ENCODE assay signal across 24 cellular contexts in the genomic region with DNA sequence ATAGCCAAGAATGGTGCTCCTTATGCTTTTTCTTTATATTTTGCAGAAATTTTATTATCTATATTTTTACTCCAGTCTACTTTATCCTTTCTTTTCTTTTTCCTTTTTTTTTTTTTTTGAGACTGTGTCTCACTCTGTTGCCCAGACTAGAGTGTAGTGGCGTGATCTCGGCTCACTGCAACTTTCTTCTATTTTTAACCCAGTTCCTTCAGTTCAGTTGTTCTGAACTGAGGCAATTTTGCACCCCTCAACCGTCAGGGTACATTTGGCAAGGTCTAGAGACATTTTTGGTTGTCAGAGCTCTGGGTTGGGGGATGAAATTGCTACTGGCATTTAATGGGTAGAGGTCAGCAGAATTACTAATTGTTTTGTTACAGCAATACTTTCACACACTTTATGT.
DNase-seq lines count a peak whose midpoint lies in the region; ATAC-seq and TF ChIP-seq lines count a peak whose summit lies in the region.
"Had no signal": no experiment of that assay in that cellular context is flagged by ENCODE, and none has a peak within 500 bp of the region (broad histone marks: within the 10 kb centered on the region; RNA-seq: fewer than 3 reads in every experiment).

No MANE protein-coding gene starts in this region.

- peaks cover 71% of the 10 kb centered on the region for H3K79me2 ChIP-seq in PC-3 (ENCODE audit: low read length)

- peak overlapping the region; percentile 42; the same call in 1 of the 2 replicates for H3K9ac ChIP-seq in PC-3 (ENCODE audit: low read length)

- ATAC-seq in Right ventricle myocardium superior (ENCODE audit: poor library complexity) (peak; percentile 31), PC-3 (no peak), HG03196 (IDR thresholded peaks at IDR 0.05; ENCODE audit: unreplicated experiment) (no peak)
- ATAC-seq: gastroesophageal sphincter had no signal

- H3K36me3 ChIP-seq in right atrium auricular region = no peaks in the 10 kb centered on the region
- H3K36me3 ChIP-seq in PC-3 (ENCODE audit: low read depth, low read length) = peaks cover 5% of the 10 kb centered on the region; the same call in 1 of the 2 replicates
- no peaks in the 10 kb centered on the region for H3K36me3 ChIP-seq in esophagus squamous epithelium
- H3K36me3 ChIP-seq in prostate gland = no peaks in the 10 kb centered on the region
- H3K36me3 ChIP-seq: esophagus muscularis mucosa, upper lobe of right lung had no signal

- H3K4me1 ChIP-seq in right atrium auricular region (peaks cover 0 to 5% of the 10 kb centered on the region in 2 donors), PC-3 (ENCODE audit: insufficient read depth, low read length) (peaks cover 37% of the 10 kb centered on the region), esophagus squamous epithelium (peaks cover 4 to 49% (median 6%) of the 10 kb centered on the region in 3 donors), prostate gland (replicated peaks) (no peaks in the 10 kb centered on the region)

- no peaks in the 10 kb centered on the region for H3K9me3 Mint-ChIP-seq in type B pancreatic cell
- H3K9me3 Mint-ChIP-seq: activated naive CD4-positive, alpha-beta T cell treated with anti-CD3 and anti-CD28 coated beads, Interleukin-2, amount 10 ng/mL, durations not matched to agents 7 days and 5 days had no signal

- no peaks in the 10 kb centered on the region for H3K27me3 Mint-ChIP-seq in type B pancreatic cell
- H3K27me3 Mint-ChIP-seq: activated naive CD4-positive, alpha-beta T cell treated with anti-CD3 and anti-CD28 coated beads, Interleukin-2, amount 10 ng/mL, durations not matched to agents 7 days and 5 days had no signal

- peaks cover 5% of the 10 kb centered on the region for H3K36me3 Mint-ChIP-seq in type B pancreatic cell

- no peaks in the 10 kb centered on the region for H3K9me2 ChIP-seq in PC-3 (replicated peaks; ENCODE audit: low read length)

- no peaks in the 10 kb centered on the region for H4K20me1 ChIP-seq in PC-3 (ENCODE audit: low read length)

- BruUV-seq in PC-3 (replicated peaks; lab: Mats Ljungman, UMichigan) = no TSS peak

- H3K9me3 ChIP-seq in right atrium auricular region (no peaks in the 10 kb centered on the region), PC-3 (ENCODE audit: low read length) (no peaks in the 10 kb centered on the region), esophagus squamous epithelium (no peaks in the 10 kb centered on the region), prostate gland (no peaks in the 10 kb centered on the region)
- H3K9me3 ChIP-seq: ascending aorta, esophagus muscularis mucosa, gastroesophageal sphincter, upper lobe of right lung had no signal

- TF ChIP-seq CTCF in right atrium auricular region (IDR thresholded peaks at IDR 0.05) (no peak), PC-3 (conservative IDR thresholded peaks at IDR 0.05; ENCODE audit: low read depth, low read length) (no peak), esophagus squamous epithelium (IDR thresholded peaks at IDR 0.05) (no peak), type B pancreatic cell (conservative IDR thresholded peaks at IDR 0.05) (no peak), prostate gland (IDR thresholded peaks at IDR 0.05) (no peak)

- CTCF ChIA-PET in PC-3 (lab: Charles Lee) = no interaction called here

- H3K27ac ChIP-seq in right atrium auricular region (no peak overlapping the region), PC-3 (ENCODE audit: low read length) (peak overlapping the region; percentile 95), esophagus squamous epithelium (peak overlapping the region in 3 of 4 donors; percentile 30 to 71 (median 69)), prostate gland (no peak overlapping the region)
- H3K27ac ChIP-seq: ascending aorta, esophagus muscularis mucosa, gastroesophageal sphincter, upper lobe of right lung had no signal

- POLR2A ChIA-PET in PC-3 (lab: Charles Lee; ENCODE audit: unreplicated experiment) = no interaction called here

- peaks cover 6% of the 10 kb centered on the region for H3F3A ChIP-seq in PC-3 (ENCODE audit: low read length, unreplicated experiment)

- TF ChIP-seq POLR2A in esophagus squamous epithelium (IDR thresholded peaks at IDR 0.05) = no peak
- TF ChIP-seq POLR2A in prostate gland (IDR thresholded peaks at IDR 0.05) = no peak

- peak overlapping the region; percentile 95 for H3K27ac Mint-ChIP-seq in type B pancreatic cell
- H3K27ac Mint-ChIP-seq: activated naive CD4-positive, alpha-beta T cell treated with anti-CD3 and anti-CD28 coated beads, Interleukin-2, amount 10 ng/mL, durations not matched to agents 7 days and 5 days had no signal

- H3K4me1 Mint-ChIP-seq in type B pancreatic cell (ENCODE audit: unreplicated experiment) = peaks cover 14% of the 10 kb centered on the region

- H3K4me3 Mint-ChIP-seq in type B pancreatic cell = no peak overlapping the region
- H3K4me3 Mint-ChIP-seq: activated naive CD4-positive, alpha-beta T cell treated with anti-CD3 and anti-CD28 coated beads, Interleukin-2, amount 10 ng/mL, durations not matched to agents 7 days and 5 days had no signal

- H3K4me2 ChIP-seq in PC-3 (ENCODE audit: low read length) = peak overlapping the region; percentile 69

- H3K27me3 ChIP-seq in right atrium auricular region = no peaks in the 10 kb centered on the region
- H3K27me3 ChIP-seq in PC-3 (ENCODE audit: low read length) = no peaks in the 10 kb centered on the region
- no peaks in the 10 kb centered on the region for H3K27me3 ChIP-seq in esophagus squamous epithelium
- no peaks in the 10 kb centered on the region for H3K27me3 ChIP-seq in prostate gland (replicated peaks; ENCODE audit: insufficient read depth)
- H3K27me3 ChIP-seq: ascending aorta, esophagus muscularis mucosa, gastroesophageal sphincter, upper lobe of right lung had no signal

- intact Hi-C loops in Right ventricle myocardium superior (cut with DNase I) (no loop called here), PC-3 (cut with micrococcal nuclease) (loop anchor here (10.0 kb wide), 1 partner anchor 46 kb away; no protein-coding TSS in a partner anchor), esophagus squamous epithelium (cut with DNase I) (no loop called here), prostate gland (cut with DNase I) (no loop called here)

- no peak overlapping the region for H2AFZ ChIP-seq in PC-3 (ENCODE audit: low read length)

- 62% methylated on average over 3 of the region's 3 CpGs; no CpG with 5 or more reads in 1 of the 2 donors for WGBS in esophagus squamous epithelium, 2 donors
- WGBS in prostate gland = 81% methylated on average over 3 of the region's 3 CpGs

- H3K4me3 ChIP-seq in right atrium auricular region (no peak overlapping the region), PC-3 (ENCODE audit: low read length) (0 out of 2 replicates have a peak overlapping the region, but pooled peaks have one; percentile 20), esophagus squamous epithelium (no peak overlapping the region), prostate gland (no peak overlapping the region)
- H3K4me3 ChIP-seq: ascending aorta, esophagus muscularis mucosa, gastroesophageal sphincter, upper lobe of right lung had no signal

- no peak for DNase-seq in Right ventricle myocardium superior
- DNase-seq in right atrium auricular region (ENCODE audit: low spot score) = no peak
- no peak for DNase-seq in PC-3
- no peak for DNase-seq in esophagus squamous epithelium (lab: John Stamatoyannopoulos, UW)
- no peak for DNase-seq in type B pancreatic cell (ENCODE audit: extremely low spot score, unreplicated experiment)
- DNase-seq in prostate gland (ENCODE audit: low spot score) = no peak
- no peak for DNase-seq in NCI-H1105 (lab: John Stamatoyannopoulos, UW)
- DNase-seq: activated CD4-positive, alpha-beta T cell treated with anti-CD3 and anti-CD28 coated beads for 1 hour; activated naive CD4-positive, alpha-beta T cell treated with anti-CD3 and anti-CD28 coated beads, Interleukin-2, amount 10 ng/mL, durations not matched to agents 7 days and 5 days; activated T-cell treated with anti-CD3 and anti-CD28 coated beads, Interleukin-2, amount 50 U/mL, for 48 hours; DMS153; effector CD4-positive, alpha-beta T cell; GF-D8; KBM-7; kidney; NCI-H187 treated with DMSO at 0.1 percent for 48 hours; SHP77 treated with DMSO at 0.1 percent for 48 hours; stimulated activated CD4-positive, alpha-beta T cell treated with anti-CD3 and anti-CD28 coated beads, Interleukin-2, amount 100 ng/mL, for 48 hours; stimulated activated naive CD8-positive, alpha-beta T cell treated with anti-CD3 and anti-CD28 coated beads, Interleukin-15, Interleukin-2, amounts not matched to agents 100 U/mL and 50 U/mL, for 24 hours; upper lobe of right lung had no signal

Comparison
In these comparisons a context has a peak if more than half of its experiments do, and no peak if none do; other contexts are left out.
1. H3K27ac ChIP-seq: peak in PC-3 (single experiment) and esophagus squamous epithelium (3 of 4); none in right atrium auricular region (0 of 2) and prostate gland (0 of 2).